1 cellular context compared by ENCODE assay signal in the genomic region with DNA sequence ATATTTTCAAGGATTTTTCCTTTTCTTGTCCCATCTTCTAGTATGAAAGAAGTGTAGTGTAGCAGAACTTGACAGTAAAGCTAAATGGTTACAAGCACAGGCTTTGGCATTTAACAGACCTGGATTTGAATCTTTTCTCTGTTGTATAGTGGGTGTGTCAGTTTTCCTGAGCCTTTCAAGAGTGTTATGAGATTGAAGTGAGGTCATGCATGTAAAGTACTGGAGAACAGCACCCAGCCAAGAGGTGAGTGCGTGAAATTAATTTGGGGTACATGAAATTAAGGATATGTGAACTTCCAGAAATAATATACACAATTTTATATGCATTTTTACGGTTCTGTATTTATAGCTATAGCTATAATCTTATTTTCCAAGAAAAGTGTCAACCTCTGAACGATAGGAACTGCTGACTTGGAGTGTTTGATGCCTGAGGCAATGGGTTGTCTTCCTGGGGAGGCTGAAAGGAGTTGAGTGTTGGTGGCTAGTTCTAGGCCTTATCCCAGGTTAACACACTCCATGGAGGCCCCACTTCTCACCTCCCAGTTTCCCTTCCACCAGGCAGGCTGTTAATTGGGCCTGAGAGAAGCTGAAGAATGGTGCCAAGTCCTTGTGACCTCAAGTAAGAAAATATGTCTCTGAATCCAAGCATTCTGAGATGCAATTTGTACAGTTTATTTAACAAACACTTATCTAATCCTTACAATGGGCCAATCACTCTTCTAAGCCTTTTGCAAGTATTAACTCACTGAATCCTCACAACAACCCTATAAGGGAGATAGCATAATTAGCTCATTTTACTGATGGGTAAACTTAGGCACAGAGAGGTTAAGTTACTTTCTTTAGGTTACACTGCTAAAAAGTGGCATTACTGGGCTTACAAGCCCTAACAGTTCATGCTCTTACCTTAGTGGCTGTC.
A peak's percentile ranks its signal among the peaks of the same experiment; 100 is the strongest.
TF ChIP-seq lines count a peak whose summit lies in the region.

No MANE protein-coding gene starts in this region.

TF ChIP-seq in HEK293, 187 proteins besides CTCF, POLR2A, EP300 and RAD21 (continued from another document and continues in another):
- TF ChIP-seq, protein P1, sequence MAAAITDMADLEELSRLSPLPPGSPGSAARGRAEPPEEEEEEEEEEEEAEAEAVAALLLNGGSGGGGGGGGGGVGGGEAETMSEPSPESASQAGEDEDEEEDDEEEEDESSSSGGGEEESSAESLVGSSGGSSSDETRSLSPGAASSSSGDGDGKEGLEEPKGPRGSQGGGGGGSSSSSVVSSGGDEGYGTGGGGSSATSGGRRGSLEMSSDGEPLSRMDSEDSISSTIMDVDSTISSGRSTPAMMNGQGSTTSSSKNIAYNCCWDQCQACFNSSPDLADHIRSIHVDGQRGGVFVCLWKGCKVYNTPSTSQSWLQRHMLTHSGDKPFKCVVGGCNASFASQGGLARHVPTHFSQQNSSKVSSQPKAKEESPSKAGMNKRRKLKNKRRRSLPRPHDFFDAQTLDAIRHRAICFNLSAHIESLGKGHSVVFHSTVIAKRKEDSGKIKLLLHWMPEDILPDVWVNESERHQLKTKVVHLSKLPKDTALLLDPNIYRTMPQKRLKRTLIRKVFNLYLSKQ (tag by site-specific recombination; IDR thresholded peaks at IDR 0.05; ENCODE audit: borderline replicate concordance): no peak
- TF ChIP-seq ZBTB20 (tag by site-specific recombination; IDR thresholded peaks at IDR 0.05): no peak
- TF ChIP-seq ZNF350 (tag by site-specific recombination; IDR thresholded peaks at IDR 0.05): no peak
- no peak for TF ChIP-seq ZNF132 (tag by site-specific recombination; IDR thresholded peaks at IDR 0.05; ENCODE audit: borderline replicate concordance)
- TF ChIP-seq ZNF18 (tag by site-specific recombination; IDR thresholded peaks at IDR 0.05): no peak
- TF ChIP-seq ZNF202 (tag by site-specific recombination; IDR thresholded peaks at IDR 0.05; ENCODE audit: borderline replicate concordance): no peak
- no peak for TF ChIP-seq ZBTB1 (tag by site-specific recombination; IDR thresholded peaks at IDR 0.05)
- peak; percentile 91 for TF ChIP-seq ZNF664 (tag by site-specific recombination; IDR thresholded peaks at IDR 0.05)
- no peak for TF ChIP-seq SETDB1 (IDR thresholded peaks at IDR 0.05; ENCODE audit: insufficient read length, low read length)
- TF ChIP-seq ZNF155 (tag by site-specific recombination; IDR thresholded peaks at IDR 0.05): no peak
- TF ChIP-seq ZNF266 (tag by site-specific recombination; IDR thresholded peaks at IDR 0.05; ENCODE audit: low read depth): no peak
- TF ChIP-seq ZNF311 (tag by site-specific recombination; IDR thresholded peaks at IDR 0.05; ENCODE audit: borderline replicate concordance): no peak
- 0 out of 2 replicates have a peak, but pooled peaks have one; percentile 17 for TF ChIP-seq ZNF394 (tag by site-specific recombination; IDR thresholded peaks at IDR 0.05; ENCODE audit: borderline replicate concordance)
- no peak for TF ChIP-seq ZBTB48 (tag by site-specific recombination; IDR thresholded peaks at IDR 0.05)
- TF ChIP-seq, protein P2, sequence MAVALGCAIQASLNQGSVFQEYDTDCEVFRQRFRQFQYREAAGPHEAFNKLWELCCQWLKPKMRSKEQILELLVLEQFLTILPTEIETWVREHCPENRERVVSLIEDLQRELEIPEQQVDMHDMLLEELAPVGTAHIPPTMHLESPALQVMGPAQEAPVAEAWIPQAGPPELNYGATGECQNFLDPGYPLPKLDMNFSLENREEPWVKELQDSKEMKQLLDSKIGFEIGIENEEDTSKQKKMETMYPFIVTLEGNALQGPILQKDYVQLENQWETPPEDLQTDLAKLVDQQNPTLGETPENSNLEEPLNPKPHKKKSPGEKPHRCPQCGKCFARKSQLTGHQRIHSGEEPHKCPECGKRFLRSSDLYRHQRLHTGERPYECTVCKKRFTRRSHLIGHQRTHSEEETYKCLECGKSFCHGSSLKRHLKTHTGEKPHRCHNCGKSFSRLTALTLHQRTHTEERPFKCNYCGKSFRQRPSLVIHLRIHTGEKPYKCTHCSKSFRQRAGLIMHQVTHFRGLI (tag by site-specific recombination; IDR thresholded peaks at IDR 0.05): no peak
- no peak for TF ChIP-seq ZNF560 (tag by site-specific recombination; IDR thresholded peaks at IDR 0.05; ENCODE audit: borderline replicate concordance)
- peak; percentile 22; the same call in 1 of the 2 replicates for TF ChIP-seq ZNF561 (tag by site-specific recombination; IDR thresholded peaks at IDR 0.05; ENCODE audit: borderline replicate concordance)
- peak; percentile 28 for TF ChIP-seq FEZF1 (tag by site-specific recombination; IDR thresholded peaks at IDR 0.05)
- no peak for TF ChIP-seq GLIS2 (tag by site-specific recombination; IDR thresholded peaks at IDR 0.05)
- TF ChIP-seq ZNF138 (tag by site-specific recombination; IDR thresholded peaks at IDR 0.05; ENCODE audit: borderline replicate concordance): no peak
- TF ChIP-seq ZNF391 (tag by site-specific recombination; IDR thresholded peaks at IDR 0.05; ENCODE audit: borderline replicate concordance, low read depth): no peak
- no peak for TF ChIP-seq ZNF114 (tag by site-specific recombination; IDR thresholded peaks at IDR 0.05)
- no peak for TF ChIP-seq IKZF3 (tag by site-specific recombination; IDR thresholded peaks at IDR 0.05)
- TF ChIP-seq ZBTB11 (tag by site-specific recombination; conservative IDR thresholded peaks at IDR 0.05; ENCODE audit: low read depth): no peak
- TF ChIP-seq, protein P3, sequence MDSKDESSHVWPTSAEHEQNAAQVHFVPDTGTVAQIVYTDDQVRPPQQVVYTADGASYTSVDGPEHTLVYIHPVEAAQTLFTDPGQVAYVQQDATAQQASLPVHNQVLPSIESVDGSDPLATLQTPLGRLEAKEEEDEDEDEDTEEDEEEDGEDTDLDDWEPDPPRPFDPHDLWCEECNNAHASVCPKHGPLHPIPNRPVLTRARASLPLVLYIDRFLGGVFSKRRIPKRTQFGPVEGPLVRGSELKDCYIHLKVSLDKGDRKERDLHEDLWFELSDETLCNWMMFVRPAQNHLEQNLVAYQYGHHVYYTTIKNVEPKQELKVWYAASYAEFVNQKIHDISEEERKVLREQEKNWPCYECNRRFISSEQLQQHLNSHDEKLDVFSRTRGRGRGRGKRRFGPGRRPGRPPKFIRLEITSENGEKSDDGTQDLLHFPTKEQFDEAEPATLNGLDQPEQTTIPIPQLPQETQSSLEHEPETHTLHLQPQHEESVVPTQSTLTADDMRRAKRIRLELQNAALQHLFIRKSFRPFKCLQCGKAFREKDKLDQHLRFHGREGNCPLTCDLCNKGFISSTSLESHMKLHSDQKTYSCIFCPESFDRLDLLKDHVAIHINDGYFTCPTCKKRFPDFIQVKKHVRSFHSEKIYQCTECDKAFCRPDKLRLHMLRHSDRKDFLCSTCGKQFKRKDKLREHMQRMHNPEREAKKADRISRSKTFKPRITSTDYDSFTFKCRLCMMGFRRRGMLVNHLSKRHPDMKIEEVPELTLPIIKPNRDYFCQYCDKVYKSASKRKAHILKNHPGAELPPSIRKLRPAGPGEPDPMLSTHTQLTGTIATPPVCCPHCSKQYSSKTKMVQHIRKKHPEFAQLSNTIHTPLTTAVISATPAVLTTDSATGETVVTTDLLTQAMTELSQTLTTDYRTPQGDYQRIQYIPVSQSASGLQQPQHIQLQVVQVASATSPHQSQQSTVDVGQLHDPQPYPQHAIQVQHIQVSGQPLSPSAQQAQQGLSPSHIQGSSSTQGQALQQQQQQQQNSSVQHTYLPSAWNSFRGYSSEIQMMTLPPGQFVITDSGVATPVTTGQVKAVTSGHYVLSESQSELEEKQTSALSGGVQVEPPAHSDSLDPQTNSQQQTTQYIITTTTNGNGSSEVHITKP (tag by site-specific recombination; IDR thresholded peaks at IDR 0.05): 0 out of 2 replicates have a peak, but pooled peaks have one; percentile 15
- TF ChIP-seq PATZ1 (tag by site-specific recombination; IDR thresholded peaks at IDR 0.05): peak; percentile 34; the same call in 1 of the 2 replicates
- TF ChIP-seq KLF7 (tag by site-specific recombination; IDR thresholded peaks at IDR 0.05; ENCODE audit: borderline replicate concordance): no peak
- TF ChIP-seq, protein P4, sequence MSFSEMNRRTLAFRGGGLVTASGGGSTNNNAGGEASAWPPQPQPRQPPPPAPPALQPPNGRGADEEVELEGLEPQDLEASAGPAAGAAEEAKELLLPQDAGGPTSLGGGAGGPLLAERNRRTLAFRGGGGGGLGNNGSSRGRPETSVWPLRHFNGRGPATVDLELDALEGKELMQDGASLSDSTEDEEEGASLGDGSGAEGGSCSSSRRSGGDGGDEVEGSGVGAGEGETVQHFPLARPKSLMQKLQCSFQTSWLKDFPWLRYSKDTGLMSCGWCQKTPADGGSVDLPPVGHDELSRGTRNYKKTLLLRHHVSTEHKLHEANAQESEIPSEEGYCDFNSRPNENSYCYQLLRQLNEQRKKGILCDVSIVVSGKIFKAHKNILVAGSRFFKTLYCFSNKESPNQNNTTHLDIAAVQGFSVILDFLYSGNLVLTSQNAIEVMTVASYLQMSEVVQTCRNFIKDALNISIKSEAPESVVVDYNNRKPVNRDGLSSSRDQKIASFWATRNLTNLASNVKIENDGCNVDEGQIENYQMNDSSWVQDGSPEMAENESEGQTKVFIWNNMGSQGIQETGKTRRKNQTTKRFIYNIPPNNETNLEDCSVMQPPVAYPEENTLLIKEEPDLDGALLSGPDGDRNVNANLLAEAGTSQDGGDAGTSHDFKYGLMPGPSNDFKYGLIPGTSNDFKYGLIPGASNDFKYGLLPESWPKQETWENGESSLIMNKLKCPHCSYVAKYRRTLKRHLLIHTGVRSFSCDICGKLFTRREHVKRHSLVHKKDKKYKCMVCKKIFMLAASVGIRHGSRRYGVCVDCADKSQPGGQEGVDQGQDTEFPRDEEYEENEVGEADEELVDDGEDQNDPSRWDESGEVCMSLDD (tag by site-specific recombination; IDR thresholded peaks at IDR 0.05): no peak
- TF ChIP-seq WT1 (tag by site-specific recombination; IDR thresholded peaks at IDR 0.05): peak; percentile 55
- no peak for TF ChIP-seq ZNF398 (tag by site-specific recombination; IDR thresholded peaks at IDR 0.05)
- TF ChIP-seq ZNF747 (tag by site-specific recombination; IDR thresholded peaks at IDR 0.05): no peak
- TF ChIP-seq ZNF2 (tag by site-specific recombination; IDR thresholded peaks at IDR 0.05): no peak
- no peak for TF ChIP-seq ZFP69B (tag by site-specific recombination; IDR thresholded peaks at IDR 0.05)
- no peak for TF ChIP-seq ZNF10 (tag by site-specific recombination; IDR thresholded peaks at IDR 0.05)
- TF ChIP-seq HOXD13 (CRISPR knock-in tag; IDR thresholded peaks at IDR 0.05; ENCODE audit: borderline replicate concordance): no peak
